In genomic region chr12:103138538-103138937, GRCh38 we compare ENCODE assay signal across 25 cellular contexts.
DNase-seq lines count a peak whose midpoint lies in the region; ATAC-seq, FAIRE-seq and TF ChIP-seq lines count a peak whose summit lies in the region.
"Had no signal": no experiment of that assay in that cellular context is flagged by ENCODE, and none has a peak within 500 bp of the region (broad histone marks: within the 10 kb centered on the region; RNA-seq: fewer than 3 reads in every experiment).

No MANE protein-coding gene starts in this region.

- H3K9me3 ChIP-seq in MM.1S (replicated peaks; ENCODE audit: insufficient read depth, low read length) (no peaks in the 10 kb centered on the region), small intestine (ENCODE audit: control insufficient read depth, low read depth) (no peaks in the 10 kb centered on the region)
- H3K9me3 ChIP-seq: A549 had no signal

- H3K4me3 Mint-ChIP-seq in activated naive CD8-positive, alpha-beta T cell treated with anti-CD3 and anti-CD28 coated beads, Interleukin-2, amount 10 ng/mL, durations not matched to agents 7 days and 5 days: no peak overlapping the region
- no peak overlapping the region for H3K4me3 Mint-ChIP-seq in activated naive CD8-positive, alpha-beta T cell treated with anti-CD3 and anti-CD28 coated beads for 36 hours
- H3K4me3 Mint-ChIP-seq in activated T-helper 17 cell treated with anti-CD3 and anti-CD28 coated beads, Interleukin-2, amount 50 U/mL, for 72 hours: no peak overlapping the region
- H3K4me3 Mint-ChIP-seq: CD4-positive, alpha-beta T cell; GM23338; HFFc6; IgD-negative memory B cell had no signal

- 50 to 81% (median 64%) methylated on average over 1 of the region's 1 CpG for WGBS in small intestine, 3 donors

- no peak overlapping the region for H2AFZ ChIP-seq in MM.1S (ENCODE audit: low read length)
- H2AFZ ChIP-seq: GM23338 had no signal

- H3K4me1 ChIP-seq in MM.1S (ENCODE audit: low read length) (no peaks in the 10 kb centered on the region; the same call in 1 of the 2 replicates), small intestine (ENCODE audit: control insufficient read depth in 2 of 2, insufficient read depth in 1 of 2, low read depth in 1 of 2, low read length in 1 of 2) (no peaks in the 10 kb centered on the region)
- H3K4me1 ChIP-seq: A549, Caco-2 had no signal

- H3K27me3 Mint-ChIP-seq in activated naive CD8-positive, alpha-beta T cell treated with anti-CD3 and anti-CD28 coated beads, Interleukin-2, amount 10 ng/mL, durations not matched to agents 7 days and 5 days: no peaks in the 10 kb centered on the region
- no peaks in the 10 kb centered on the region for H3K27me3 Mint-ChIP-seq in activated naive CD8-positive, alpha-beta T cell treated with anti-CD3 and anti-CD28 coated beads for 36 hours
- H3K27me3 Mint-ChIP-seq in activated T-helper 17 cell treated with anti-CD3 and anti-CD28 coated beads, Interleukin-2, amount 50 U/mL, for 72 hours: no peaks in the 10 kb centered on the region
- H3K27me3 Mint-ChIP-seq: CD4-positive, alpha-beta T cell; IgD-negative memory B cell had no signal

- H3K27ac ChIP-seq in MM.1S (ENCODE audit: low read length) (no peak overlapping the region), small intestine (ENCODE audit: low read depth in 1 of 2, low read length in 1 of 2) (no peak overlapping the region)
- H3K27ac ChIP-seq: 22Rv1, A549, C4-2B, HL-60 had no signal

- no peak for ATAC-seq in activated naive CD8-positive, alpha-beta T cell treated with anti-CD3 and anti-CD28 coated beads, Interleukin-2, amount 10 ng/mL, durations not matched to agents 7 days and 5 days (ENCODE audit: low read depth)
- peak; percentile 14 for ATAC-seq in activated T-helper 17 cell treated with anti-CD3 and anti-CD28 coated beads, Interleukin-2, amount 50 U/mL, for 72 hours (replicated peaks)
- ATAC-seq in GM18511 (IDR thresholded peaks at IDR 0.05; ENCODE audit: unreplicated experiment): no peak
- no peak for ATAC-seq in GM19395 (IDR thresholded peaks at IDR 0.05; ENCODE audit: unreplicated experiment)
- ATAC-seq: A549, GM23338, HCT116 had no signal

- H3K4me1 Mint-ChIP-seq in activated naive CD8-positive, alpha-beta T cell treated with anti-CD3 and anti-CD28 coated beads, Interleukin-2, amount 10 ng/mL, durations not matched to agents 7 days and 5 days: peaks cover 6% of the 10 kb centered on the region
- H3K4me1 Mint-ChIP-seq in activated naive CD8-positive, alpha-beta T cell treated with anti-CD3 and anti-CD28 coated beads for 36 hours: peaks cover 8% of the 10 kb centered on the region
- no peaks in the 10 kb centered on the region for H3K4me1 Mint-ChIP-seq in activated T-helper 17 cell treated with anti-CD3 and anti-CD28 coated beads, Interleukin-2, amount 50 U/mL, for 72 hours
- H3K4me1 Mint-ChIP-seq: IgD-negative memory B cell had no signal

- no peaks in the 10 kb centered on the region for H3F3A ChIP-seq in MM.1S (ENCODE audit: insufficient read depth, low read length)

- no peak overlapping the region for H3K4me2 ChIP-seq in MM.1S (ENCODE audit: low read depth, low read length)
- H3K4me2 ChIP-seq: A549, GM23338 had no signal

- H3K9me3 Mint-ChIP-seq in activated naive CD8-positive, alpha-beta T cell treated with anti-CD3 and anti-CD28 coated beads, Interleukin-2, amount 10 ng/mL, durations not matched to agents 7 days and 5 days: peaks cover 17% of the 10 kb centered on the region
- peaks cover 20% of the 10 kb centered on the region for H3K9me3 Mint-ChIP-seq in activated naive CD8-positive, alpha-beta T cell treated with anti-CD3 and anti-CD28 coated beads for 36 hours
- peaks cover 16% of the 10 kb centered on the region for H3K9me3 Mint-ChIP-seq in activated T-helper 17 cell treated with anti-CD3 and anti-CD28 coated beads, Interleukin-2, amount 50 U/mL, for 72 hours

- TF ChIP-seq CTCF in MM.1S (IDR thresholded peaks at IDR 0.05; ENCODE audit: low read length): no peak

- H3K4me3 ChIP-seq in MM.1S (ENCODE audit: low read length) (no peak overlapping the region), small intestine (ENCODE audit: low read depth in 1 of 2, low read length in 2 of 2) (no peak overlapping the region)
- H3K4me3 ChIP-seq: A549, GM23338 had no signal

- H3K9ac ChIP-seq in MM.1S (ENCODE audit: low read length): no peak overlapping the region

- peaks cover 3% of the 10 kb centered on the region for H3K36me3 Mint-ChIP-seq in activated naive CD8-positive, alpha-beta T cell treated with anti-CD3 and anti-CD28 coated beads, Interleukin-2, amount 10 ng/mL, durations not matched to agents 7 days and 5 days
- no peaks in the 10 kb centered on the region for H3K36me3 Mint-ChIP-seq in activated naive CD8-positive, alpha-beta T cell treated with anti-CD3 and anti-CD28 coated beads for 36 hours
- H3K36me3 Mint-ChIP-seq in activated T-helper 17 cell treated with anti-CD3 and anti-CD28 coated beads, Interleukin-2, amount 50 U/mL, for 72 hours (ENCODE audit: low read depth): no peaks in the 10 kb centered on the region

- H3K36me3 ChIP-seq in MM.1S (replicated peaks; ENCODE audit: insufficient read depth, low read length): no peaks in the 10 kb centered on the region
- H3K36me3 ChIP-seq in small intestine (ENCODE audit: control insufficient read depth in 2 of 2, insufficient read depth in 2 of 2, low read length in 2 of 2): no peaks in the 10 kb centered on the region

- H3K9me2 ChIP-seq in MM.1S (replicated peaks; ENCODE audit: insufficient read depth, low read length): no peaks in the 10 kb centered on the region

- no peaks in the 10 kb centered on the region for H3K79me2 ChIP-seq in MM.1S (ENCODE audit: low read length)

- FAIRE-seq in small intestine (lab: Jason Lieb, UNC): no peak
- FAIRE-seq: A549, D721Med, GM12891 had no signal

- H3K27me3 ChIP-seq in MM.1S (replicated peaks; ENCODE audit: insufficient read depth, low read length): no peaks in the 10 kb centered on the region
- no peaks in the 10 kb centered on the region for H3K27me3 ChIP-seq in small intestine (ENCODE audit: control insufficient read depth in 2 of 2, insufficient read depth in 2 of 2, low read length in 2 of 2)

- peak overlapping the region; percentile 59 for H3K27ac Mint-ChIP-seq in activated naive CD8-positive, alpha-beta T cell treated with anti-CD3 and anti-CD28 coated beads, Interleukin-2, amount 10 ng/mL, durations not matched to agents 7 days and 5 days
- no peak overlapping the region for H3K27ac Mint-ChIP-seq in activated naive CD8-positive, alpha-beta T cell treated with anti-CD3 and anti-CD28 coated beads for 36 hours
- H3K27ac Mint-ChIP-seq in activated T-helper 17 cell treated with anti-CD3 and anti-CD28 coated beads, Interleukin-2, amount 50 U/mL, for 72 hours: no peak overlapping the region
- H3K27ac Mint-ChIP-seq: CD4-positive, alpha-beta T cell; GM23338; HFFc6 had no signal

- H4K20me1 ChIP-seq in MM.1S (ENCODE audit: insufficient read depth, low read length): no peaks in the 10 kb centered on the region

- POLR2A ChIA-PET in activated naive CD8-positive, alpha-beta T cell treated with anti-CD3 and anti-CD28 coated beads, Interleukin-2, amount 10 ng/mL, durations not matched to agents 7 days and 5 days (lab: Charles Lee): no interaction called here

- DNase-seq in activated naive CD8-positive, alpha-beta T cell treated with anti-CD3 and anti-CD28 coated beads, Interleukin-2, amount 10 ng/mL, durations not matched to agents 7 days and 5 days: no peak
- DNase-seq in activated naive CD8-positive, alpha-beta T cell treated with anti-CD3 and anti-CD28 coated beads for 36 hours: no peak
- DNase-seq in MM.1S (peak; percentile 46), small intestine (peak; percentile 33)
- DNase-seq: AML-193; Caco-2; CD4-positive, alpha-beta T cell; DMS153; DMS79; GF-D8; H7; HFFc6; KBM-7 had no signal

Comparison
In these comparisons a context has a peak if more than half of its experiments do, and no peak if none do; other contexts are left out.
1. DNase-seq: peak in MM.1S (single experiment) and small intestine (single experiment); none in activated naive CD8-positive, alpha-beta T cell treated with anti-CD3 and anti-CD28 coated beads, Interleukin-2, amount 10 ng/mL, durations not matched to agents 7 days and 5 days (single experiment) and activated naive CD8-positive, alpha-beta T cell treated with anti-CD3 and anti-CD28 coated beads for 36 hours (single experiment).